ENCODE assay signal across 8 cellular contexts in genomic region chr3:33131328-33132018, GRCh38. TPM values are rescaled to one million over a fixed set of nuclear protein-coding genes. Genes with fewer than 3 reads are reported as not detected.
DNase-seq lines count a peak whose midpoint lies in the region; ATAC-seq, FAIRE-seq and TF ChIP-seq lines count a peak whose summit lies in the region.

No MANE protein-coding gene starts in this region.

- H3K27me3 ChIP-seq in right lobe of liver = no peaks in the 10 kb centered on the region
- no peaks in the 10 kb centered on the region for H3K27me3 ChIP-seq in testis

- no peaks in the 10 kb centered on the region for H3K9me3 ChIP-seq in right lobe of liver
- H3K9me3 ChIP-seq in testis = no peaks in the 10 kb centered on the region

- intact Hi-C loops in right lobe of liver (cut with DNase I) (loop anchor here in 1 of 2 donors (10.0 kb wide), 1 partner anchor 243 kb away; no protein-coding TSS in a partner anchor), testis (cut with DNase I; ENCODE audit: low total_unique reads) (loop anchor here (5.0 kb wide), 1 partner anchor 241 kb away; no protein-coding TSS in a partner anchor)

- 13% methylated on average over 6 of the region's 6 CpGs for WGBS in right lobe of liver (ENCODE audit: insufficient coverage, low coverage, low lambda C conversion rate, missing lambda C conversion rate)
- WGBS in testis, 2 donors = 31 to 33% methylated on average over 6 of the region's 6 CpGs

- H3K4me3 ChIP-seq in coronary artery (no peak overlapping the region), right lobe of liver (no peak overlapping the region), testis (no peak overlapping the region)

- DNase-seq in NAMALWA (ENCODE audit: low spot score) (peak; percentile 82), SW 1271 (lab: John Stamatoyannopoulos, UW) (peak; percentile 42 to 72), coronary artery (ENCODE audit: low spot score) (no peak), right lobe of liver (no peak), testis (peak; percentile 74)

- TF ChIP-seq CTCF in GM12874 (IDR thresholded peaks at IDR 0.05; ENCODE audit: insufficient read depth, low read depth, low read length) = peak; percentile 53
- TF ChIP-seq CTCF in coronary artery (IDR thresholded peaks at IDR 0.05) = peak; percentile 83
- TF ChIP-seq CTCF in right lobe of liver (IDR thresholded peaks at IDR 0.05) = peak; percentile 72 to 78 (median 76)
- TF ChIP-seq CTCF in testis (IDR thresholded peaks at IDR 0.05) = peak; percentile 57 to 84 (median 76)

- peak overlapping the region; percentile 24 to 32 for H3K27ac ChIP-seq in coronary artery
- H3K27ac ChIP-seq in right lobe of liver = no peak overlapping the region
- H3K27ac ChIP-seq in testis = no peak overlapping the region

- ATAC-seq in HG02610 (IDR thresholded peaks at IDR 0.05; ENCODE audit: unreplicated experiment) (peak; percentile 57), right lobe of liver (peak; percentile 87 to 97 (median 92))

- H3K4me1 ChIP-seq in right lobe of liver = no peaks in the 10 kb centered on the region
- no peaks in the 10 kb centered on the region for H3K4me1 ChIP-seq in testis

- TF ChIP-seq POLR2A in right lobe of liver (IDR thresholded peaks at IDR 0.05) (no peak), testis (IDR thresholded peaks at IDR 0.05) (no peak)

- H3K36me3 ChIP-seq in right lobe of liver (peaks cover 0 to 55% (median 14%) of the 10 kb centered on the region in 4 donors), testis (ENCODE audit: low read depth, missing control alignments) (no peaks in the 10 kb centered on the region)

- peak; percentile 79 for FAIRE-seq in A204.1 (lab: Jason Lieb, UNC)

RNA-seq across cellular contexts. Expression of gene CRTAP, which starts 17.7 kb away (rescaled TPM):
- total RNA-seq in right lobe of liver (10 to 100 TPM; 33.1 to 54.9 (median 46.8) TPM), testis (100 to 1,000 TPM in 1 of 2 donors, 10 to 100 TPM in 1; 70.2 to 123 TPM)
- polyA plus RNA-seq in testis (ENCODE audit: insufficient read depth, low read depth, low replicate concordance) = 151 TPM

RNA-seq across cellular contexts. Expression of gene GLB1, which starts 34.5 kb away (rescaled TPM):
- 10 to 100 TPM; 42.7 to 52.7 (median 49.4) TPM for total RNA-seq in right lobe of liver
- total RNA-seq in testis = 10 to 100 TPM; 44.3 to 61.6 TPM
- polyA plus RNA-seq in testis (ENCODE audit: insufficient read depth, low read depth, low replicate concordance) = 43.7 TPM

RNA-seq across cellular contexts. Expression of gene TMPPE, which starts 34.5 kb away (rescaled TPM):
- 1 to 10 TPM; 2.8 to 3.8 (median 3.4) TPM for total RNA-seq in right lobe of liver
- total RNA-seq in testis = 1 to 10 TPM; 6.5 to 7.9 TPM
- 0.82 TPM for polyA plus RNA-seq in testis (ENCODE audit: insufficient read depth, low read depth, low replicate concordance)

Comparison
In these comparisons a context has a peak if more than half of its experiments do, and no peak if none do; other contexts are left out.
1. DNase-seq: peak in NAMALWA (single experiment), SW 1271 (2 of 2) and testis (single experiment); none in coronary artery (single experiment) and right lobe of liver (0 of 3).
2. H3K27ac ChIP-seq: peak in coronary artery (2 of 2); none in right lobe of liver (0 of 3) and testis (0 of 2).
3. Peak in every context shown above with its lines, with median percentiles within 50 percentile points of each other: CTCF ChIP-seq.